In the genomic region with DNA sequence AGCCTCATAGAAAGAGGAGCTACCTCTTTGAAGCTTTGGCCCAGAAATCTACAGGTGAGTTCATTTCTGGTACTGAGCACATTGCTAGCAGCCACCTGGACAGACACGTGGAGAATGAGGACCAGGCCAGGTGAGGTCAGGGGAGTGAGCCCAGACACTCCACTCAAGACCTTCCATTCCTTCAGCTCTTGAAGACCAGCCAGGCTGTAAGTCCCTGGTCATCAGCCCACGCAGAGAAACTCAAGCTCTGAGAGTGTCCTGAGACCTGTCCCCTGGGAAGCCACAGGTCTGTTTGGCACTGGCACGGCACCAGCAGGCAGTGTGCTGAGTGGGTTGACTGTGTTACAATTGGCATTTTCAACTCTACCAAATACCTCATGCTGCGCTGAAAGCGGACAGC, we compare ENCODE assay signal across 5 cellular contexts. TPM values are rescaled to one million over a fixed set of nuclear protein-coding genes. Genes with fewer than 3 reads are reported as not detected.
"Had no signal": no experiment of that assay in that cellular context is flagged by ENCODE, and none has a peak within 500 bp of the region (broad histone marks: within the 10 kb centered on the region; RNA-seq: fewer than 3 reads in every experiment).

No MANE protein-coding gene starts in this region.

- DNase-seq: H9, HCEC 1CT, IMR-90 had no signal

- H3K4me3 ChIP-seq: GM23338 had no signal

RNA-seq across cellular contexts. Expression of a gene that starts 27.4 kb away (rescaled TPM):
- total RNA-seq: HT-29, IMR-90 had no signal
